13 cellular contexts compared by ENCODE assay signal in the genomic region with DNA sequence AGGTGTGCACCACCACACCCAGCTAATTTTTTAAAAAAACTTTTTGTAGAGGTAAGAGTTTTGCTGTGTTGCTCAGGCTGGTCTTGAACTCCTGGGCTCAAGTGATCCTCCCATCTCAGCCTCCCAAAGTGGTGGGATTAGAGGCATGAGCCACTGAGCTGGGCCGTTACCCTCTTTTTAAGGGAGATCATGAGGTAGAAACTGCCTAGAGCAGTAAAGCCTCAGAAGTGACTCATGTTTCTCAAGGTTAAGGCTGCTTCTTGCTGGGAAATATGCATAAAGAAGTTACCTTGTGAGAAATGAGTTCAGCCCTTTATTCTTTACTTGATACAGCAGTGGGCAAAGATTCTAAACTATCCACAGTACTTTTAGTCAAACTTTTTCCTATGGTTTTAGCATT. TPM values are rescaled to one million over a fixed set of nuclear protein-coding genes. Genes with fewer than 3 reads are reported as not detected.
DNase-seq lines count a peak whose midpoint lies in the region; ATAC-seq, FAIRE-seq and TF ChIP-seq lines count a peak whose summit lies in the region.
"Had no signal": no experiment of that assay in that cellular context is flagged by ENCODE, and none has a peak within 500 bp of the region (broad histone marks: within the 10 kb centered on the region; RNA-seq: fewer than 3 reads in every experiment).

No MANE protein-coding gene starts in this region.

- no peak for TF ChIP-seq EP300 in A549 (IDR thresholded peaks at IDR 0.05)

- H3K27me3 ChIP-seq in foreskin keratinocyte (no peaks in the 10 kb centered on the region), spleen (replicated peaks in 1 of 7) (no peaks in the 10 kb centered on the region)
- H3K27me3 ChIP-seq: BLaER1 had no signal

- POLR2A ChIA-PET in A549 (lab: Yijun Ruan, JAX) (no interaction called here), HEK293 (lab: Yijun Ruan, JAX) (interaction anchor here (0.7 to 1.1 kb wide), 2 partner anchors 26 to 78 kb away, joined by 3 read pairs; partner anchors contain the start of gene SLC25A19)
- POLR2A ChIA-PET in activated CD8-positive, alpha-beta T cell treated with anti-CD3 and anti-CD28 coated beads for 36 hours (lab: Charles Lee) = no interaction called here

- H3K27ac ChIP-seq in A549 (0 out of 6 replicates have a peak overlapping the region, but pooled peaks of 1 of the 2 experiments have one; percentile 0), HEK293 (ENCODE audit: extremely low read depth, low read depth, low read length) (no peak overlapping the region; the same call in 1 of the 2 replicates), foreskin keratinocyte (peak overlapping the region; percentile 58), spleen (peak overlapping the region in 1 of 8 donors; percentile 9)
- H3K27ac ChIP-seq: BLaER1 had no signal

- no peak overlapping the region for H3K4me3 Mint-ChIP-seq in activated CD8-positive, alpha-beta T cell treated with anti-CD3 and anti-CD28 coated beads for 36 hours

- H3K4me3 ChIP-seq in A549 = no peak overlapping the region
- H3K4me3 ChIP-seq in HEK293 (ENCODE audit: low read depth, low read length) = no peak overlapping the region
- H3K4me3 ChIP-seq in spleen = no peak overlapping the region
- H3K4me3 ChIP-seq: BLaER1 had no signal

- H3K36me3 ChIP-seq in HEK293 (ENCODE audit: control insufficient read depth in 2 of 2, insufficient read depth in 1 of 2, low read length in 2 of 2) = no peaks in the 10 kb centered on the region
- H3K36me3 ChIP-seq in spleen = peaks cover 0 to 7% (median 0%) of the 10 kb centered on the region in 6 donors

- CTCF ChIA-PET in A549 (lab: Yijun Ruan, JAX) = interaction anchor here (0.6 to 4.3 kb wide), 5 partner anchors 13 to 209 kb away, joined by 4 to 16 read pairs (median 5); no protein-coding TSS in a partner anchor
- CTCF ChIA-PET in HEK293 (lab: Yijun Ruan, JAX) = interaction anchor here (0.8 to 2.1 kb wide), 3 partner anchors 27 to 45 kb away, joined by 3 to 6 read pairs (median 4); no protein-coding TSS in a partner anchor
- CTCF ChIA-PET in activated CD8-positive, alpha-beta T cell treated with anti-CD3 and anti-CD28 coated beads for 36 hours (lab: Charles Lee) = interaction anchor here (1.0 to 1.6 kb wide), 2 partner anchors 22 to 44 kb away, joined by 4 read pairs; no protein-coding TSS in a partner anchor

- no peaks in the 10 kb centered on the region for H3K9me3 Mint-ChIP-seq in activated CD8-positive, alpha-beta T cell treated with anti-CD3 and anti-CD28 coated beads for 36 hours

- peak overlapping the region; percentile 44 for H3K27ac Mint-ChIP-seq in activated CD8-positive, alpha-beta T cell treated with anti-CD3 and anti-CD28 coated beads for 36 hours

- no peak for TF ChIP-seq CTCF in A549 (IDR thresholded peaks at IDR 0.05)
- TF ChIP-seq CTCF in HEK293 (tag by site-specific recombination; IDR thresholded peaks at IDR 0.05) = no peak
- TF ChIP-seq CTCF in activated CD8-positive, alpha-beta T cell treated with anti-CD3 and anti-CD28 coated beads for 36 hours (IDR thresholded peaks at IDR 0.05) = no peak
- TF ChIP-seq CTCF in foreskin keratinocyte (conservative IDR thresholded peaks at IDR 0.05) = no peak
- no peak for TF ChIP-seq CTCF in spleen (IDR thresholded peaks at IDR 0.05 in 8 of 11, conservative IDR thresholded peaks at IDR 0.05 in 3 of 11)

- peak; percentile 30 to 40 for DNase-seq in A549 (ENCODE audit: low read depth in 1 of 2, low spot score in 1 of 2)
- DNase-seq in activated CD8-positive, alpha-beta T cell treated with anti-CD3 and anti-CD28 coated beads for 36 hours = peak; percentile 24
- DNase-seq in foreskin keratinocyte = peak; percentile 43 to 76
- no peak for DNase-seq in spleen
- DNase-seq in retina = no peak
- DNase-seq in NCI-H2196 (lab: John Stamatoyannopoulos, UW; ENCODE audit: unreplicated experiment) = no peak
- DNase-seq: activated effector memory CD4-positive, alpha-beta T cell treated with Interleukin-2 at 50 U/mL for 16 hours; effector CD4-positive, alpha-beta T cell; hypothalamus; NCI-H1694 treated with DMSO at 0.1 percent for 48 hours had no signal

- 44% methylated on average over 1 of the region's 1 CpG for WGBS in A549 (ENCODE audit: missing lambda C conversion rate)
- 56 to 88% (median 85%) methylated on average over 1 of the region's 1 CpG for WGBS in spleen, 5 donors

- intact Hi-C loops in activated CD8-positive, alpha-beta T cell treated with anti-CD3 and anti-CD28 coated beads for 36 hours (cut with micrococcal nuclease) = no loop called here
- intact Hi-C loops in spleen (cut with DNase I; ENCODE audit: low total_unique reads) = no loop called here

- FAIRE-seq in A549 (lab: Jason Lieb, UNC) = no peak

- H3K4me1 Mint-ChIP-seq in activated CD8-positive, alpha-beta T cell treated with anti-CD3 and anti-CD28 coated beads for 36 hours (ENCODE audit: low read depth) = peaks cover 88% of the 10 kb centered on the region

- H3K4me2 ChIP-seq in A549 = 0 out of 3 replicates have a peak overlapping the region, but pooled peaks have one; percentile 2

- TF ChIP-seq POLR2A in A549 (IDR thresholded peaks at IDR 0.05; ENCODE audit: low read length) (no peak), spleen (IDR thresholded peaks at IDR 0.05) (no peak)

- ATAC-seq in A549 = peak; percentile 38 to 57; a peak in 2 of 6 replicates
- ATAC-seq in activated CD8-positive, alpha-beta T cell treated with anti-CD3 and anti-CD28 coated beads for 36 hours = peak; percentile 67
- ATAC-seq in foreskin keratinocyte = peak; percentile 84
- no peak for ATAC-seq in GM18498 (IDR thresholded peaks at IDR 0.05; ENCODE audit: unreplicated experiment)

- peaks cover 12% of the 10 kb centered on the region for H3K36me3 Mint-ChIP-seq in activated CD8-positive, alpha-beta T cell treated with anti-CD3 and anti-CD28 coated beads for 36 hours (ENCODE audit: low read depth)

- TF ChIP-seq RAD21 in A549 (conservative IDR thresholded peaks at IDR 0.05 in 1 of 2, IDR thresholded peaks at IDR 0.05 in 1 of 2) = no peak

- H3K27me3 Mint-ChIP-seq in activated CD8-positive, alpha-beta T cell treated with anti-CD3 and anti-CD28 coated beads for 36 hours = no peaks in the 10 kb centered on the region

- H3K4me1 ChIP-seq in A549 (peaks cover 65% of the 10 kb centered on the region), HEK293 (ENCODE audit: control insufficient read depth, insufficient read depth, low read length) (peaks cover 47% of the 10 kb centered on the region), foreskin keratinocyte (peaks cover 27% of the 10 kb centered on the region), spleen (peaks cover 39 to 100% (median 90%) of the 10 kb centered on the region in 6 donors)

- no peaks in the 10 kb centered on the region for H3K9me3 ChIP-seq in A549
- H3K9me3 ChIP-seq in HEK293 (ENCODE audit: control insufficient read depth, insufficient read depth, low read depth, low read length) = no peaks in the 10 kb centered on the region
- H3K9me3 ChIP-seq in spleen = no peaks in the 10 kb centered on the region
- H3K9me3 ChIP-seq: BLaER1 had no signal

TF ChIP-seq in A549, 52 proteins besides CTCF, POLR2A, EP300 and RAD21:
- TF ChIP-seq RFX5 (IDR thresholded peaks at IDR 0.05) (no peak), BHLHE40 (IDR thresholded peaks at IDR 0.05; ENCODE audit: low read depth, low read length) (no peak), FOSL2 (IDR thresholded peaks at IDR 0.05) (0 out of 2 replicates have a peak, but pooled peaks have one; percentile 9), FOSL2 (CRISPR knock-in tag; IDR thresholded peaks at IDR 0.05) (peak; percentile 25; the same call in 1 of the 2 replicates), ESRRA (IDR thresholded peaks at IDR 0.05; ENCODE audit: borderline replicate concordance, low read length) (no peak)

TF ChIP-seq in HEK293, 187 proteins besides CTCF, POLR2A, EP300 and RAD21 (continues in another document):
- peak; percentile 19; the same call in 1 of the 2 replicates for TF ChIP-seq SP7 (tag by site-specific recombination; IDR thresholded peaks at IDR 0.05)
- TF ChIP-seq WT1 (tag by site-specific recombination; IDR thresholded peaks at IDR 0.05) = peak; percentile 70; the same call in 1 of the 2 replicates
- no peak for TF ChIP-seq GLIS1 (tag by site-specific recombination; IDR thresholded peaks at IDR 0.05)
- no peak for TF ChIP-seq ZNF341 (tag by site-specific recombination; IDR thresholded peaks at IDR 0.05; ENCODE audit: low read depth)
- no peak for TF ChIP-seq SCRT2 (tag by site-specific recombination; IDR thresholded peaks at IDR 0.05)
- TF ChIP-seq, protein P1, sequence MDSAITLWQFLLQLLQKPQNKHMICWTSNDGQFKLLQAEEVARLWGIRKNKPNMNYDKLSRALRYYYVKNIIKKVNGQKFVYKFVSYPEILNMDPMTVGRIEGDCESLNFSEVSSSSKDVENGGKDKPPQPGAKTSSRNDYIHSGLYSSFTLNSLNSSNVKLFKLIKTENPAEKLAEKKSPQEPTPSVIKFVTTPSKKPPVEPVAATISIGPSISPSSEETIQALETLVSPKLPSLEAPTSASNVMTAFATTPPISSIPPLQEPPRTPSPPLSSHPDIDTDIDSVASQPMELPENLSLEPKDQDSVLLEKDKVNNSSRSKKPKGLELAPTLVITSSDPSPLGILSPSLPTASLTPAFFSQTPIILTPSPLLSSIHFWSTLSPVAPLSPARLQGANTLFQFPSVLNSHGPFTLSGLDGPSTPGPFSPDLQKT (IDR thresholded peaks at IDR 0.05; ENCODE audit: borderline replicate concordance, low read depth, low read length) = no peak

RNA-seq across cellular contexts. Expression of gene GRB2, which starts 38.2 kb away (rescaled TPM):
- polyA plus RNA-seq in A549 (2011; rRNA removed) (87.5 and 91.4 TPM in 2 replicates), A549 (2017; fragmentation: RNase III; extraction: RNeasy Plus Mini Kit Qiagen cat#74134 plus additional on column Dnase treatment) (89.0 to 91.9 TPM (median 90.1 TPM) in 3 replicates), foreskin keratinocyte (43.6 and 51.1 TPM in 2 replicates), spleen (100 to 1,000 TPM in 1 of 3 donors, 10 to 100 TPM in 2; 66.8 to 117 (median 85.2) TPM)
- polyA plus RNA-seq in A549 (2012; cell fraction: cytosol; rRNA removed) = 88.8 and 101 TPM in 2 replicates
- polyA plus RNA-seq in A549 (2012; cell fraction: nucleus; rRNA removed) = 106 and 120 TPM in 2 replicates
- polyA minus RNA-seq in A549 (2011; rRNA and poly(A)+ RNA removed) = 33.3 and 40.5 TPM in 2 replicates
- 100 to 1,000 TPM; 167 to 179 TPM for total RNA-seq in activated CD8-positive, alpha-beta T cell treated with anti-CD3 and anti-CD28 coated beads for 36 hours
- total RNA-seq in foreskin keratinocyte (53.4 and 53.7 TPM in 2 replicates), spleen (100 to 1,000 TPM; 180 to 352 (median 238) TPM)

Comparison
In these comparisons a context has a peak if more than half of its experiments do, and no peak if none do; other contexts are left out.
1. DNase-seq: peak in A549 (2 of 2), activated CD8-positive, alpha-beta T cell treated with anti-CD3 and anti-CD28 coated beads for 36 hours (single experiment) and foreskin keratinocyte (2 of 2); none in spleen (single experiment), retina (single experiment) and NCI-H2196 (single experiment).